In genomic region chr3:12328132-12328915, GRCh38 we compare ENCODE assay signal across 1 cellular context.
TF ChIP-seq lines count a peak whose summit lies in the region.

No MANE protein-coding gene starts in this region.

TF ChIP-seq in HepG2, 621 proteins besides CTCF, POLR2A, EP300 and RAD21:
- TF ChIP-seq REXO4 (CRISPR knock-in tag; IDR thresholded peaks at IDR 0.05; ENCODE audit: borderline replicate concordance) (no peak), IRF1 (CRISPR knock-in tag; IDR thresholded peaks at IDR 0.05; ENCODE audit: low read depth) (no peak), ZBTB49 (CRISPR knock-in tag; IDR thresholded peaks at IDR 0.05; ENCODE audit: borderline replicate concordance) (no peak), ZNF552 (CRISPR knock-in tag; IDR thresholded peaks at IDR 0.05; ENCODE audit: borderline replicate concordance) (no peak), ZNF775 (CRISPR knock-in tag; IDR thresholded peaks at IDR 0.05; ENCODE audit: borderline replicate concordance) (no peak), SRY (CRISPR knock-in tag; IDR thresholded peaks at IDR 0.05) (no peak), PRPF4 (IDR thresholded peaks at IDR 0.05; ENCODE audit: low read depth, low read length, poor library complexity, severe bottlenecking) (no peak)
- TF ChIP-seq, protein P1, sequence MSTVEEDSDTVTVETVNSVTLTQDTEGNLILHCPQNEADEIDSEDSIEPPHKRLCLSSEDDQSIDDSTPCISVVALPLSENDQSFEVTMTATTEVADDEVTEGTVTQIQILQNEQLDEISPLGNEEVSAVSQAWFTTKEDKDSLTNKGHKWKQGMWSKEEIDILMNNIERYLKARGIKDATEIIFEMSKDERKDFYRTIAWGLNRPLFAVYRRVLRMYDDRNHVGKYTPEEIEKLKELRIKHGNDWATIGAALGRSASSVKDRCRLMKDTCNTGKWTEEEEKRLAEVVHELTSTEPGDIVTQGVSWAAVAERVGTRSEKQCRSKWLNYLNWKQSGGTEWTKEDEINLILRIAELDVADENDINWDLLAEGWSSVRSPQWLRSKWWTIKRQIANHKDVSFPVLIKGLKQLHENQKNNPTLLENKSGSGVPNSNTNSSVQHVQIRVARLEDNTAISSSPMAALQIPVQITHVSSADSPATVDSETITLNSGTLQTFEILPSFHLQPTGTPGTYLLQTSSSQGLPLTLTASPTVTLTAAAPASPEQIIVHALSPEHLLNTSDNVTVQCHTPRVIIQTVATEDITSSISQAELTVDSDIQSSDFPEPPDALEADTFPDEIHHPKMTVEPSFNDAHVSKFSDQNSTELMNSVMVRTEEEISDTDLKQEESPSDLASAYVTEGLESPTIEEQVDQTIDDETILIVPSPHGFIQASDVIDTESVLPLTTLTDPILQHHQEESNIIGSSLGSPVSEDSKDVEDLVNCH (CRISPR knock-in tag; IDR thresholded peaks at IDR 0.05) = no peak
- TF ChIP-seq, protein P2, sequence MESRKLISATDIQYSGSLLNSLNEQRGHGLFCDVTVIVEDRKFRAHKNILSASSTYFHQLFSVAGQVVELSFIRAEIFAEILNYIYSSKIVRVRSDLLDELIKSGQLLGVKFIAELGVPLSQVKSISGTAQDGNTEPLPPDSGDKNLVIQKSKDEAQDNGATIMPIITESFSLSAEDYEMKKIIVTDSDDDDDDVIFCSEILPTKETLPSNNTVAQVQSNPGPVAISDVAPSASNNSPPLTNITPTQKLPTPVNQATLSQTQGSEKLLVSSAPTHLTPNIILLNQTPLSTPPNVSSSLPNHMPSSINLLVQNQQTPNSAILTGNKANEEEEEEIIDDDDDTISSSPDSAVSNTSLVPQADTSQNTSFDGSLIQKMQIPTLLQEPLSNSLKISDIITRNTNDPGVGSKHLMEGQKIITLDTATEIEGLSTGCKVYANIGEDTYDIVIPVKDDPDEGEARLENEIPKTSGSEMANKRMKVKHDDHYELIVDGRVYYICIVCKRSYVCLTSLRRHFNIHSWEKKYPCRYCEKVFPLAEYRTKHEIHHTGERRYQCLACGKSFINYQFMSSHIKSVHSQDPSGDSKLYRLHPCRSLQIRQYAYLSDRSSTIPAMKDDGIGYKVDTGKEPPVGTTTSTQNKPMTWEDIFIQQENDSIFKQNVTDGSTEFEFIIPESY (CRISPR knock-in tag; IDR thresholded peaks at IDR 0.05) = no peak
TF ChIP-seq in HepG2: peak in this region for 0.
